Comparison of ENCODE assay signal across 19 cellular contexts in genomic region chr15:68699124-68699880, GRCh38.
DNase-seq lines count a peak whose midpoint lies in the region; ATAC-seq and TF ChIP-seq lines count a peak whose summit lies in the region.
"Had no signal": no experiment of that assay in that cellular context is flagged by ENCODE, and none has a peak within 500 bp of the region (broad histone marks: within the 10 kb centered on the region; RNA-seq: fewer than 3 reads in every experiment).

No MANE protein-coding gene starts in this region.

- in situ Hi-C loops in HAP-1 (cut with MboI; ENCODE audit: low sequenced_read_pairs), result no loop called here

- H3K27me3 ChIP-seq in thoracic aorta (replicated peaks; ENCODE audit: insufficient read depth) (no peaks in the 10 kb centered on the region), HAP-1 (ENCODE audit: low read depth) (peaks cover 2% of the 10 kb centered on the region; the same call in 1 of the 2 replicates)
- H3K27me3 ChIP-seq: pancreas, thyroid gland had no signal

- H3K27ac Mint-ChIP-seq in activated CD4-positive, alpha-beta T cell treated with anti-CD3 and anti-CD28 coated beads, Interleukin-2, amount 10 ng/mL, durations not matched to agents 24 days and 14 days, result peak overlapping the region; percentile 23
- H3K27ac Mint-ChIP-seq in chondrocyte (ENCODE audit: unreplicated experiment), result peak overlapping the region; percentile 99
- H3K27ac Mint-ChIP-seq in nephron progenitor cell, result peak overlapping the region; percentile 3
- H3K27ac Mint-ChIP-seq in WTC11, result no peak overlapping the region
- H3K27ac Mint-ChIP-seq: activated naive CD8-positive, alpha-beta T cell treated with anti-CD3 and anti-CD28 coated beads, Interleukin-2, amount 10 ng/mL, durations not matched to agents 7 days and 5 days had no signal

- H3K27ac ChIP-seq in thoracic aorta, result peak overlapping the region; percentile 49 to 62
- H3K27ac ChIP-seq: pancreas, thyroid gland had no signal

- no peak overlapping the region for H3K4me3 ChIP-seq in thoracic aorta
- no peak overlapping the region for H3K4me3 ChIP-seq in HAP-1
- H3K4me3 ChIP-seq: mucosa of descending colon, pancreas, thyroid gland had no signal

- H3K4me1 ChIP-seq in thoracic aorta (ENCODE audit: control insufficient read depth in 1 of 2, low read depth in 2 of 2) (peaks cover 11 to 18% of the 10 kb centered on the region in 2 donors), HAP-1 (no peaks in the 10 kb centered on the region; the same call in 1 of the 2 replicates)

- no peak for ATAC-seq in thoracic aorta (ENCODE audit: insufficient number of reproducible peaks, low FRiP score, low read depth)
- ATAC-seq in WTC11, result no peak
- ATAC-seq: mucosa of descending colon had no signal

- intact Hi-C loops in activated CD4-positive, alpha-beta T cell treated with anti-CD3 and anti-CD28 coated beads, Interleukin-2, amount 10 ng/mL, durations not matched to agents 24 days and 14 days (cut with micrococcal nuclease), result loop anchor here (10.0 kb wide), 1 partner anchor 65 kb away; no protein-coding TSS in a partner anchor

- CTCF ChIA-PET in WTC11 (lab: Charles Lee), result interaction anchor here (0.8 to 2.8 kb wide), 9 partner anchors 9 to 233 kb away, joined by 3 to 24 read pairs (median 3); no protein-coding TSS in a partner anchor

- peaks cover 2% of the 10 kb centered on the region for H3K27me3 Mint-ChIP-seq in activated CD4-positive, alpha-beta T cell treated with anti-CD3 and anti-CD28 coated beads, Interleukin-2, amount 10 ng/mL, durations not matched to agents 24 days and 14 days
- H3K27me3 Mint-ChIP-seq in chondrocyte (ENCODE audit: low read depth) (no peaks in the 10 kb centered on the region), nephron progenitor cell (ENCODE audit: low read depth, poor library complexity) (peaks cover 20% of the 10 kb centered on the region), WTC11 (ENCODE audit: low read depth) (peaks cover 4% of the 10 kb centered on the region; the same call in 1 of the 2 replicates)

- H3K4me1 Mint-ChIP-seq in activated CD4-positive, alpha-beta T cell treated with anti-CD3 and anti-CD28 coated beads, Interleukin-2, amount 10 ng/mL, durations not matched to agents 24 days and 14 days, result no peaks in the 10 kb centered on the region
- H3K4me1 Mint-ChIP-seq in chondrocyte (ENCODE audit: low read depth) (peaks cover 40% of the 10 kb centered on the region), nephron progenitor cell (peaks cover 56% of the 10 kb centered on the region), WTC11 (peaks cover 37% of the 10 kb centered on the region)
- H3K4me1 Mint-ChIP-seq: activated naive CD8-positive, alpha-beta T cell treated with anti-CD3 and anti-CD28 coated beads, Interleukin-2, amount 10 ng/mL, durations not matched to agents 7 days and 5 days had no signal

- no peaks in the 10 kb centered on the region for H3K9me3 Mint-ChIP-seq in activated CD4-positive, alpha-beta T cell treated with anti-CD3 and anti-CD28 coated beads, Interleukin-2, amount 10 ng/mL, durations not matched to agents 24 days and 14 days
- H3K9me3 Mint-ChIP-seq in chondrocyte (ENCODE audit: low read depth), result no peaks in the 10 kb centered on the region
- peaks cover 10% of the 10 kb centered on the region for H3K9me3 Mint-ChIP-seq in nephron progenitor cell
- peaks cover 9% of the 10 kb centered on the region for H3K9me3 Mint-ChIP-seq in WTC11
- H3K9me3 Mint-ChIP-seq: activated naive CD8-positive, alpha-beta T cell treated with anti-CD3 and anti-CD28 coated beads, Interleukin-2, amount 10 ng/mL, durations not matched to agents 7 days and 5 days had no signal

- no peak for DNase-seq in activated CD4-positive, alpha-beta T cell treated with anti-CD3 and anti-CD28 coated beads, Interleukin-2, amount 10 ng/mL, durations not matched to agents 24 days and 14 days
- DNase-seq in activated CD4-positive, alpha-beta T cell treated with anti-CD3 and anti-CD28 coated beads, Interleukin-2, amount 50 U/mL, for 48 hours, result no peak
- DNase-seq in chondrocyte (ENCODE audit: low spot score) (no peak), nephron progenitor cell (no peak), thoracic aorta (ENCODE audit: low spot score) (no peak), WTC11 (ENCODE audit: low spot score) (no peak), HAP-1 (ENCODE audit: low spot score in 2 of 2) (no peak), ureter (ENCODE audit: low spot score) (no peak)
- DNase-seq: activated CD4-positive, CD25-positive, alpha-beta regulatory T cell; activated CD8-positive, alpha-beta memory T cell treated with anti-CD3 and anti-CD28 coated beads for 24 hours; activated naive CD8-positive, alpha-beta T cell treated with anti-CD3 and anti-CD28 coated beads, Interleukin-2, amount 10 ng/mL, durations not matched to agents 7 days and 5 days; central memory CD4-positive, alpha-beta T cell; DMS79; kidney glomerular epithelial cell; mucosa of descending colon; NCI-H1436; pancreas; small intestine had no signal

- H3K36me3 ChIP-seq in thoracic aorta (no peaks in the 10 kb centered on the region), HAP-1 (replicated peaks) (no peaks in the 10 kb centered on the region)
- H3K36me3 ChIP-seq: pancreas, thyroid gland had no signal

- H3K4me3 Mint-ChIP-seq in activated CD4-positive, alpha-beta T cell treated with anti-CD3 and anti-CD28 coated beads, Interleukin-2, amount 10 ng/mL, durations not matched to agents 24 days and 14 days, result no peak overlapping the region
- H3K4me3 Mint-ChIP-seq in chondrocyte (ENCODE audit: unreplicated experiment) (no peak overlapping the region), nephron progenitor cell (no peak overlapping the region), WTC11 (no peak overlapping the region)
- H3K4me3 Mint-ChIP-seq: activated naive CD8-positive, alpha-beta T cell treated with anti-CD3 and anti-CD28 coated beads, Interleukin-2, amount 10 ng/mL, durations not matched to agents 7 days and 5 days had no signal

- POLR2A ChIA-PET in WTC11 (lab: Charles Lee), result interaction anchor here (0.6 kb wide), 1 partner anchor 234 kb away, joined by 3 read pairs; no protein-coding TSS in a partner anchor

- TF ChIP-seq CTCF in chondrocyte (IDR thresholded peaks at IDR 0.05) (no peak), nephron progenitor cell (IDR thresholded peaks at IDR 0.05) (no peak), thoracic aorta (IDR thresholded peaks at IDR 0.05) (no peak), WTC11 (IDR thresholded peaks at IDR 0.05) (no peak)

- no peaks in the 10 kb centered on the region for H3K36me3 Mint-ChIP-seq in activated CD4-positive, alpha-beta T cell treated with anti-CD3 and anti-CD28 coated beads, Interleukin-2, amount 10 ng/mL, durations not matched to agents 24 days and 14 days (ENCODE audit: low read depth)
- H3K36me3 Mint-ChIP-seq in chondrocyte (ENCODE audit: low read depth) (peaks cover 33% of the 10 kb centered on the region), nephron progenitor cell (ENCODE audit: low read depth) (no peaks in the 10 kb centered on the region), WTC11 (peaks cover 6% of the 10 kb centered on the region; the same call in 1 of the 2 replicates)
- H3K36me3 Mint-ChIP-seq: activated naive CD8-positive, alpha-beta T cell treated with anti-CD3 and anti-CD28 coated beads, Interleukin-2, amount 10 ng/mL, durations not matched to agents 7 days and 5 days had no signal

- H3K9me3 ChIP-seq in thoracic aorta (no peaks in the 10 kb centered on the region), HAP-1 (no peaks in the 10 kb centered on the region)
- H3K9me3 ChIP-seq: mucosa of descending colon, pancreas, thyroid gland had no signal

TF ChIP-seq in WTC11, 78 proteins besides CTCF, POLR2A, EP300 and RAD21 (continues in another document):
- TF ChIP-seq ATF1 (CRISPR knock-in tag; IDR thresholded peaks at IDR 0.05) (no peak), MYBL2 (CRISPR knock-in tag; IDR thresholded peaks at IDR 0.05) (no peak), FOXK1 (CRISPR knock-in tag; IDR thresholded peaks at IDR 0.05) (no peak), HMGXB4 (CRISPR knock-in tag; IDR thresholded peaks at IDR 0.05) (no peak), TEAD1 (CRISPR knock-in tag; IDR thresholded peaks at IDR 0.05) (no peak), PRDM15 (CRISPR knock-in tag; IDR thresholded peaks at IDR 0.05) (no peak)
